ENCODE assay signal across 19 cellular contexts in genomic region chr14:29836395-29836794, GRCh38.
DNase-seq lines count a peak whose midpoint lies in the region; ATAC-seq, FAIRE-seq and TF ChIP-seq lines count a peak whose summit lies in the region.
"Had no signal": no experiment of that assay in that cellular context is flagged by ENCODE, and none has a peak within 500 bp of the region (broad histone marks: within the 10 kb centered on the region; RNA-seq: fewer than 3 reads in every experiment).

No MANE protein-coding gene starts in this region.

- H3K27ac ChIP-seq in heart left ventricle, result no peak overlapping the region
- H3K27ac ChIP-seq in stomach, result no peak overlapping the region
- H3K27ac ChIP-seq in esophagus squamous epithelium, result no peak overlapping the region
- H3K27ac ChIP-seq: BLaER1 treated with 17β-estradiol and CSF1 and Interleukin-3, amounts not matched to agents 10 nM and 100 nM; GM23248; HL-60 had no signal

- FAIRE-seq in GM18507 (lab: Jason Lieb, UNC), result peak; percentile 15
- FAIRE-seq: H54, K562 had no signal

- no peaks in the 10 kb centered on the region for H3K4me1 ChIP-seq in heart left ventricle
- H3K4me1 ChIP-seq in stomach, result no peaks in the 10 kb centered on the region
- H3K4me1 ChIP-seq in esophagus squamous epithelium, result no peaks in the 10 kb centered on the region
- H3K4me1 ChIP-seq: BLaER1 treated with 17β-estradiol and CSF1 and Interleukin-3, amounts not matched to agents 10 nM and 100 nM had no signal

- DNase-seq in GM18507 (ENCODE audit: extremely low spot score, insufficient read length, low read depth) (no peak), kidney glomerular epithelial cell (lab: John Stamatoyannopoulos, UW) (peak; percentile 14), NCI-H226 (no peak), heart left ventricle (no peak), stomach (no peak), esophagus squamous epithelium (lab: John Stamatoyannopoulos, UW) (no peak)
- DNase-seq: ACHN; CD4-positive, CD25-positive, alpha-beta regulatory T cell; DMS53; GF-D8; GM23248; Karpas-422 had no signal

- peaks cover 0 to 37% (median 26%) of the 10 kb centered on the region in 12 donors for H3K9me3 ChIP-seq in heart left ventricle
- H3K9me3 ChIP-seq in stomach, result peaks cover 19 to 28% (median 24%) of the 10 kb centered on the region in 4 donors
- peaks cover 0 to 25% (median 23%) of the 10 kb centered on the region in 3 donors for H3K9me3 ChIP-seq in esophagus squamous epithelium

- H3K27me3 ChIP-seq in heart left ventricle, result no peaks in the 10 kb centered on the region
- H3K27me3 ChIP-seq in stomach, result no peaks in the 10 kb centered on the region
- H3K27me3 ChIP-seq in esophagus squamous epithelium, result no peaks in the 10 kb centered on the region
- H3K27me3 ChIP-seq: BLaER1 treated with 17β-estradiol and CSF1 and Interleukin-3, amounts not matched to agents 10 nM and 100 nM had no signal

- TF ChIP-seq CTCF in heart left ventricle (IDR thresholded peaks at IDR 0.05), result no peak
- TF ChIP-seq CTCF in stomach (IDR thresholded peaks at IDR 0.05), result no peak
- no peak for TF ChIP-seq CTCF in esophagus squamous epithelium (IDR thresholded peaks at IDR 0.05)

- WGBS in heart left ventricle, 4 donors, result 68 to 95% (median 89%) methylated on average over 2 of the region's 2 CpGs
- 60 to 89% (median 84%) methylated on average over 2 of the region's 2 CpGs for WGBS in stomach, 5 donors
- 60 to 77% methylated on average over 2 of the region's 2 CpGs for WGBS in esophagus squamous epithelium, 2 donors

- peak; percentile 63 for ATAC-seq in GM19395 (IDR thresholded peaks at IDR 0.05; ENCODE audit: unreplicated experiment)
- ATAC-seq in HG03039 (IDR thresholded peaks at IDR 0.05; ENCODE audit: unreplicated experiment), result peak; percentile 53
- ATAC-seq in heart left ventricle, result no peak
- ATAC-seq: HCT116, K562 had no signal

- TF ChIP-seq POLR2A in heart left ventricle (IDR thresholded peaks at IDR 0.05) (no peak), stomach (IDR thresholded peaks at IDR 0.05) (no peak), esophagus squamous epithelium (IDR thresholded peaks at IDR 0.05) (no peak)

- H3K4me3 ChIP-seq in heart left ventricle, result no peak overlapping the region
- no peak overlapping the region for H3K4me3 ChIP-seq in stomach
- H3K4me3 ChIP-seq in esophagus squamous epithelium, result no peak overlapping the region
- H3K4me3 ChIP-seq: BLaER1 treated with 17β-estradiol and CSF1 and Interleukin-3, amounts not matched to agents 10 nM and 100 nM; GM23248; K562 had no signal

- H3K36me3 ChIP-seq in heart left ventricle (no peaks in the 10 kb centered on the region), stomach (peaks cover 0 to 10% (median 0%) of the 10 kb centered on the region in 4 donors), esophagus squamous epithelium (no peaks in the 10 kb centered on the region)
- H3K36me3 ChIP-seq: BLaER1 treated with 17β-estradiol and CSF1 and Interleukin-3, amounts not matched to agents 10 nM and 100 nM had no signal

- intact Hi-C loops in heart left ventricle (cut with DNase I) (no loop called here), stomach (cut with DNase I; ENCODE audit: low total_unique reads) (no loop called here), esophagus squamous epithelium (cut with DNase I) (no loop called here)

- no peak for TF ChIP-seq EP300 in stomach (IDR thresholded peaks at IDR 0.05)

Comparison
In these comparisons a context has a peak if more than half of its experiments do, and no peak if none do; other contexts are left out.
1. ATAC-seq: peak in GM19395 (single experiment) and HG03039 (single experiment); none in heart left ventricle (0 of 4).